1 cellular context compared by ENCODE assay signal in the genomic region with DNA sequence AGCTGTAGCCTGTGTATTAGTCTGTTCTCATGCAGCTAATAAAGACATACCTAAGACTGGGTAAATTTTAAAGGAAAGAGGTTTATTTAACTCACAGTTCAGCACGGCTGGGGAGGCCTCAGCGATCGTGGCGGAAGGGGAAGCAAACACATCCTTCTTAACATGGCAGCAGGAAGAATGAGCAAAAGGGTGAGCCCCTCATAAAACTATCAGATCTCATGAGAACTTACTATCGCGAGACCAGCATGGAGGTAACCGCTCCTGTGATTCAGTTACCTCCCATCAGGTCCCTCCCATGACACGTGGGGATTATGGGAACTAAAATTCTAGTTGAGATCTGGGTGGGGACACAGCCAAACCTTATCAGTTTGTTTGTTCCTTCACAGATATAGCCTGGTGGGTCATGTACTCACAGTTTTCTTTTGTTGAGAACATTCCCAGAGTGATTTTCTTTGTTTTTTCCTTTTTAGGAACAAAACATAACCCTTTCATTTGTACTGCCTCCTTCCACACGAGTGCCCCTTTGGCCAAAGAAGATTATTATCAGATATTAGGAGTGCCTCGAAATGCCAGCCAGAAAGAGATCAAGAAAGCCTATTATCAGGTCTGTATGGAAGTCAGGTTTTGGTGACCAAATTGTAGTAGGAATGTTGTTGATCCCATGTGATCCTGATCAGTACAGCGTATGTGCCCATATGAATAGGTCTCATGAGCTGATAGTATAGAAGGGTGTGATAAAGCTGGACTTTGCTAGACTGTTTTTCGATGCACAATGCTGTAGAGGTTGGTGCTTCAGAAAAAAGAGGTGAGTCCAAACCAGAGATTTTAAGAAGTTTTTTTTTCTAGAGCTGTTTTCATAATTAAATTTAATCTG.
A peak's percentile ranks its signal among the peaks of the same experiment; 100 is the strongest.
TF ChIP-seq lines count a peak whose summit lies in the region.

No MANE protein-coding gene starts in this region.

TF ChIP-seq in K562, 482 proteins besides CTCF, POLR2A, EP300 and RAD21 (continues in another document):
- TF ChIP-seq, protein P1, sequence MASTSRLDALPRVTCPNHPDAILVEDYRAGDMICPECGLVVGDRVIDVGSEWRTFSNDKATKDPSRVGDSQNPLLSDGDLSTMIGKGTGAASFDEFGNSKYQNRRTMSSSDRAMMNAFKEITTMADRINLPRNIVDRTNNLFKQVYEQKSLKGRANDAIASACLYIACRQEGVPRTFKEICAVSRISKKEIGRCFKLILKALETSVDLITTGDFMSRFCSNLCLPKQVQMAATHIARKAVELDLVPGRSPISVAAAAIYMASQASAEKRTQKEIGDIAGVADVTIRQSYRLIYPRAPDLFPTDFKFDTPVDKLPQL (IDR thresholded peaks at IDR 0.05; ENCODE audit: extremely low read depth, insufficient read length): no peak
- TF ChIP-seq, protein P2, sequence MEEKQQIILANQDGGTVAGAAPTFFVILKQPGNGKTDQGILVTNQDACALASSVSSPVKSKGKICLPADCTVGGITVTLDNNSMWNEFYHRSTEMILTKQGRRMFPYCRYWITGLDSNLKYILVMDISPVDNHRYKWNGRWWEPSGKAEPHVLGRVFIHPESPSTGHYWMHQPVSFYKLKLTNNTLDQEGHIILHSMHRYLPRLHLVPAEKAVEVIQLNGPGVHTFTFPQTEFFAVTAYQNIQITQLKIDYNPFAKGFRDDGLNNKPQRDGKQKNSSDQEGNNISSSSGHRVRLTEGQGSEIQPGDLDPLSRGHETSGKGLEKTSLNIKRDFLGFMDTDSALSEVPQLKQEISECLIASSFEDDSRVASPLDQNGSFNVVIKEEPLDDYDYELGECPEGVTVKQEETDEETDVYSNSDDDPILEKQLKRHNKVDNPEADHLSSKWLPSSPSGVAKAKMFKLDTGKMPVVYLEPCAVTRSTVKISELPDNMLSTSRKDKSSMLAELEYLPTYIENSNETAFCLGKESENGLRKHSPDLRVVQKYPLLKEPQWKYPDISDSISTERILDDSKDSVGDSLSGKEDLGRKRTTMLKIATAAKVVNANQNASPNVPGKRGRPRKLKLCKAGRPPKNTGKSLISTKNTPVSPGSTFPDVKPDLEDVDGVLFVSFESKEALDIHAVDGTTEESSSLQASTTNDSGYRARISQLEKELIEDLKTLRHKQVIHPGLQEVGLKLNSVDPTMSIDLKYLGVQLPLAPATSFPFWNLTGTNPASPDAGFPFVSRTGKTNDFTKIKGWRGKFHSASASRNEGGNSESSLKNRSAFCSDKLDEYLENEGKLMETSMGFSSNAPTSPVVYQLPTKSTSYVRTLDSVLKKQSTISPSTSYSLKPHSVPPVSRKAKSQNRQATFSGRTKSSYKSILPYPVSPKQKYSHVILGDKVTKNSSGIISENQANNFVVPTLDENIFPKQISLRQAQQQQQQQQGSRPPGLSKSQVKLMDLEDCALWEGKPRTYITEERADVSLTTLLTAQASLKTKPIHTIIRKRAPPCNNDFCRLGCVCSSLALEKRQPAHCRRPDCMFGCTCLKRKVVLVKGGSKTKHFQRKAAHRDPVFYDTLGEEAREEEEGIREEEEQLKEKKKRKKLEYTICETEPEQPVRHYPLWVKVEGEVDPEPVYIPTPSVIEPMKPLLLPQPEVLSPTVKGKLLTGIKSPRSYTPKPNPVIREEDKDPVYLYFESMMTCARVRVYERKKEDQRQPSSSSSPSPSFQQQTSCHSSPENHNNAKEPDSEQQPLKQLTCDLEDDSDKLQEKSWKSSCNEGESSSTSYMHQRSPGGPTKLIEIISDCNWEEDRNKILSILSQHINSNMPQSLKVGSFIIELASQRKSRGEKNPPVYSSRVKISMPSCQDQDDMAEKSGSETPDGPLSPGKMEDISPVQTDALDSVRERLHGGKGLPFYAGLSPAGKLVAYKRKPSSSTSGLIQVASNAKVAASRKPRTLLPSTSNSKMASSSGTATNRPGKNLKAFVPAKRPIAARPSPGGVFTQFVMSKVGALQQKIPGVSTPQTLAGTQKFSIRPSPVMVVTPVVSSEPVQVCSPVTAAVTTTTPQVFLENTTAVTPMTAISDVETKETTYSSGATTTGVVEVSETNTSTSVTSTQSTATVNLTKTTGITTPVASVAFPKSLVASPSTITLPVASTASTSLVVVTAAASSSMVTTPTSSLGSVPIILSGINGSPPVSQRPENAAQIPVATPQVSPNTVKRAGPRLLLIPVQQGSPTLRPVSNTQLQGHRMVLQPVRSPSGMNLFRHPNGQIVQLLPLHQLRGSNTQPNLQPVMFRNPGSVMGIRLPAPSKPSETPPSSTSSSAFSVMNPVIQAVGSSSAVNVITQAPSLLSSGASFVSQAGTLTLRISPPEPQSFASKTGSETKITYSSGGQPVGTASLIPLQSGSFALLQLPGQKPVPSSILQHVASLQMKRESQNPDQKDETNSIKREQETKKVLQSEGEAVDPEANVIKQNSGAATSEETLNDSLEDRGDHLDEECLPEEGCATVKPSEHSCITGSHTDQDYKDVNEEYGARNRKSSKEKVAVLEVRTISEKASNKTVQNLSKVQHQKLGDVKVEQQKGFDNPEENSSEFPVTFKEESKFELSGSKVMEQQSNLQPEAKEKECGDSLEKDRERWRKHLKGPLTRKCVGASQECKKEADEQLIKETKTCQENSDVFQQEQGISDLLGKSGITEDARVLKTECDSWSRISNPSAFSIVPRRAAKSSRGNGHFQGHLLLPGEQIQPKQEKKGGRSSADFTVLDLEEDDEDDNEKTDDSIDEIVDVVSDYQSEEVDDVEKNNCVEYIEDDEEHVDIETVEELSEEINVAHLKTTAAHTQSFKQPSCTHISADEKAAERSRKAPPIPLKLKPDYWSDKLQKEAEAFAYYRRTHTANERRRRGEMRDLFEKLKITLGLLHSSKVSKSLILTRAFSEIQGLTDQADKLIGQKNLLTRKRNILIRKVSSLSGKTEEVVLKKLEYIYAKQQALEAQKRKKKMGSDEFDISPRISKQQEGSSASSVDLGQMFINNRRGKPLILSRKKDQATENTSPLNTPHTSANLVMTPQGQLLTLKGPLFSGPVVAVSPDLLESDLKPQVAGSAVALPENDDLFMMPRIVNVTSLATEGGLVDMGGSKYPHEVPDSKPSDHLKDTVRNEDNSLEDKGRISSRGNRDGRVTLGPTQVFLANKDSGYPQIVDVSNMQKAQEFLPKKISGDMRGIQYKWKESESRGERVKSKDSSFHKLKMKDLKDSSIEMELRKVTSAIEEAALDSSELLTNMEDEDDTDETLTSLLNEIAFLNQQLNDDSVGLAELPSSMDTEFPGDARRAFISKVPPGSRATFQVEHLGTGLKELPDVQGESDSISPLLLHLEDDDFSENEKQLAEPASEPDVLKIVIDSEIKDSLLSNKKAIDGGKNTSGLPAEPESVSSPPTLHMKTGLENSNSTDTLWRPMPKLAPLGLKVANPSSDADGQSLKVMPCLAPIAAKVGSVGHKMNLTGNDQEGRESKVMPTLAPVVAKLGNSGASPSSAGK (IDR thresholded peaks at IDR 0.05): peak; percentile 60; the same call in 1 of the 2 replicates
- TF ChIP-seq, protein P3, sequence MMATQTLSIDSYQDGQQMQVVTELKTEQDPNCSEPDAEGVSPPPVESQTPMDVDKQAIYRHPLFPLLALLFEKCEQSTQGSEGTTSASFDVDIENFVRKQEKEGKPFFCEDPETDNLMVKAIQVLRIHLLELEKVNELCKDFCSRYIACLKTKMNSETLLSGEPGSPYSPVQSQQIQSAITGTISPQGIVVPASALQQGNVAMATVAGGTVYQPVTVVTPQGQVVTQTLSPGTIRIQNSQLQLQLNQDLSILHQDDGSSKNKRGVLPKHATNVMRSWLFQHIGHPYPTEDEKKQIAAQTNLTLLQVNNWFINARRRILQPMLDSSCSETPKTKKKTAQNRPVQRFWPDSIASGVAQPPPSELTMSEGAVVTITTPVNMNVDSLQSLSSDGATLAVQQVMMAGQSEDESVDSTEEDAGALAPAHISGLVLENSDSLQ (IDR thresholded peaks at IDR 0.05): peak; percentile 78
- TF ChIP-seq ZNF184 (CRISPR knock-in tag; IDR thresholded peaks at IDR 0.05) (no peak), ZNF644 (tag; IDR thresholded peaks at IDR 0.05; ENCODE audit: low read depth) (no peak), ZNF311 (CRISPR knock-in tag; IDR thresholded peaks at IDR 0.05) (0 out of 2 replicates have a peak, but pooled peaks have one; percentile 11), TBP (optimal IDR thresholded peaks at IDR 0.05; ENCODE audit: low read depth, low read length) (peak; percentile 64), LEF1 (IDR thresholded peaks at IDR 0.05) (peak; percentile 66; the same call in 1 of the 2 replicates), ZKSCAN1 (IDR thresholded peaks at IDR 0.05; ENCODE audit: low read depth, low read length) (no peak), ZNF75A (CRISPR knock-in tag; IDR thresholded peaks at IDR 0.05) (no peak), MYC (IDR thresholded peaks at IDR 0.05; ENCODE audit: low read depth, low read length) (peak; percentile 91), MYC (CRISPR knock-in tag; IDR thresholded peaks at IDR 0.05; ENCODE audit: borderline replicate concordance, low read depth) (0 out of 2 replicates have a peak, but pooled peaks have one; percentile 16), MIER1 (IDR thresholded peaks at IDR 0.05; ENCODE audit: low read depth) (no peak), ZNF143 (CRISPR knock-in tag; IDR thresholded peaks at IDR 0.05) (no peak), SP2 (IDR thresholded peaks at IDR 0.05; ENCODE audit: extremely low read depth, low read depth, low read length, poor library complexity, severe bottlenecking) (no peak), BCL6 (CRISPR knock-in tag; IDR thresholded peaks at IDR 0.05) (no peak), ZNF165 (CRISPR knock-in tag; IDR thresholded peaks at IDR 0.05; ENCODE audit: borderline replicate concordance) (no peak), PTRF (tag; IDR thresholded peaks at IDR 0.05) (no peak), ELF2 (CRISPR knock-in tag; IDR thresholded peaks at IDR 0.05) (no peak), RB1 (IDR thresholded peaks at IDR 0.05; ENCODE audit: low read depth) (0 out of 2 replicates have a peak, but pooled peaks have one; percentile 18), HEY1 (CRISPR knock-in tag; IDR thresholded peaks at IDR 0.05; ENCODE audit: borderline replicate concordance) (no peak), ZBTB8A (IDR thresholded peaks at IDR 0.05; ENCODE audit: partially characterized antibody) (no peak), CXXC5 (CRISPR knock-in tag; IDR thresholded peaks at IDR 0.05) (no peak), ZNF780A (CRISPR knock-in tag; IDR thresholded peaks at IDR 0.05) (no peak)
- TF ChIP-seq, protein P4, sequence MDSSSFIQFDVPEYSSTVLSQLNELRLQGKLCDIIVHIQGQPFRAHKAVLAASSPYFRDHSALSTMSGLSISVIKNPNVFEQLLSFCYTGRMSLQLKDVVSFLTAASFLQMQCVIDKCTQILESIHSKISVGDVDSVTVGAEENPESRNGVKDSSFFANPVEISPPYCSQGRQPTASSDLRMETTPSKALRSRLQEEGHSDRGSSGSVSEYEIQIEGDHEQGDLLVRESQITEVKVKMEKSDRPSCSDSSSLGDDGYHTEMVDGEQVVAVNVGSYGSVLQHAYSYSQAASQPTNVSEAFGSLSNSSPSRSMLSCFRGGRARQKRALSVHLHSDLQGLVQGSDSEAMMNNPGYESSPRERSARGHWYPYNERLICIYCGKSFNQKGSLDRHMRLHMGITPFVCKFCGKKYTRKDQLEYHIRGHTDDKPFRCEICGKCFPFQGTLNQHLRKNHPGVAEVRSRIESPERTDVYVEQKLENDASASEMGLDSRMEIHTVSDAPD (CRISPR knock-in tag; IDR thresholded peaks at IDR 0.05): no peak
- TF ChIP-seq, protein P5, sequence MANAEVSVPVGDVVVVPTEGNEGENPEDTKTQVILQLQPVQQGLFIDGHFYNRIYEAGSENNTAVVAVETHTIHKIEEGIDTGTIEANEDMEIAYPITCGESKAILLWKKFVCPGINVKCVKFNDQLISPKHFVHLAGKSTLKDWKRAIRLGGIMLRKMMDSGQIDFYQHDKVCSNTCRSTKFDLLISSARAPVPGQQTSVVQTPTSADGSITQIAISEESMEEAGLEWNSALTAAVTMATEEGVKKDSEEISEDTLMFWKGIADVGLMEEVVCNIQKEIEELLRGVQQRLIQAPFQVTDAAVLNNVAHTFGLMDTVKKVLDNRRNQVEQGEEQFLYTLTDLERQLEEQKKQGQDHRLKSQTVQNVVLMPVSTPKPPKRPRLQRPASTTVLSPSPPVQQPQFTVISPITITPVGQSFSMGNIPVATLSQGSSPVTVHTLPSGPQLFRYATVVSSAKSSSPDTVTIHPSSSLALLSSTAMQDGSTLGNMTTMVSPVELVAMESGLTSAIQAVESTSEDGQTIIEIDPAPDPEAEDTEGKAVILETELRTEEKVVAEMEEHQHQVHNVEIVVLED (CRISPR knock-in tag; IDR thresholded peaks at IDR 0.05): no peak
- TF ChIP-seq, protein P6, sequence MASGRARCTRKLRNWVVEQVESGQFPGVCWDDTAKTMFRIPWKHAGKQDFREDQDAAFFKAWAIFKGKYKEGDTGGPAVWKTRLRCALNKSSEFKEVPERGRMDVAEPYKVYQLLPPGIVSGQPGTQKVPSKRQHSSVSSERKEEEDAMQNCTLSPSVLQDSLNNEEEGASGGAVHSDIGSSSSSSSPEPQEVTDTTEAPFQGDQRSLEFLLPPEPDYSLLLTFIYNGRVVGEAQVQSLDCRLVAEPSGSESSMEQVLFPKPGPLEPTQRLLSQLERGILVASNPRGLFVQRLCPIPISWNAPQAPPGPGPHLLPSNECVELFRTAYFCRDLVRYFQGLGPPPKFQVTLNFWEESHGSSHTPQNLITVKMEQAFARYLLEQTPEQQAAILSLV (tag; IDR thresholded peaks at IDR 0.05): no peak
- TF ChIP-seq, protein P7, sequence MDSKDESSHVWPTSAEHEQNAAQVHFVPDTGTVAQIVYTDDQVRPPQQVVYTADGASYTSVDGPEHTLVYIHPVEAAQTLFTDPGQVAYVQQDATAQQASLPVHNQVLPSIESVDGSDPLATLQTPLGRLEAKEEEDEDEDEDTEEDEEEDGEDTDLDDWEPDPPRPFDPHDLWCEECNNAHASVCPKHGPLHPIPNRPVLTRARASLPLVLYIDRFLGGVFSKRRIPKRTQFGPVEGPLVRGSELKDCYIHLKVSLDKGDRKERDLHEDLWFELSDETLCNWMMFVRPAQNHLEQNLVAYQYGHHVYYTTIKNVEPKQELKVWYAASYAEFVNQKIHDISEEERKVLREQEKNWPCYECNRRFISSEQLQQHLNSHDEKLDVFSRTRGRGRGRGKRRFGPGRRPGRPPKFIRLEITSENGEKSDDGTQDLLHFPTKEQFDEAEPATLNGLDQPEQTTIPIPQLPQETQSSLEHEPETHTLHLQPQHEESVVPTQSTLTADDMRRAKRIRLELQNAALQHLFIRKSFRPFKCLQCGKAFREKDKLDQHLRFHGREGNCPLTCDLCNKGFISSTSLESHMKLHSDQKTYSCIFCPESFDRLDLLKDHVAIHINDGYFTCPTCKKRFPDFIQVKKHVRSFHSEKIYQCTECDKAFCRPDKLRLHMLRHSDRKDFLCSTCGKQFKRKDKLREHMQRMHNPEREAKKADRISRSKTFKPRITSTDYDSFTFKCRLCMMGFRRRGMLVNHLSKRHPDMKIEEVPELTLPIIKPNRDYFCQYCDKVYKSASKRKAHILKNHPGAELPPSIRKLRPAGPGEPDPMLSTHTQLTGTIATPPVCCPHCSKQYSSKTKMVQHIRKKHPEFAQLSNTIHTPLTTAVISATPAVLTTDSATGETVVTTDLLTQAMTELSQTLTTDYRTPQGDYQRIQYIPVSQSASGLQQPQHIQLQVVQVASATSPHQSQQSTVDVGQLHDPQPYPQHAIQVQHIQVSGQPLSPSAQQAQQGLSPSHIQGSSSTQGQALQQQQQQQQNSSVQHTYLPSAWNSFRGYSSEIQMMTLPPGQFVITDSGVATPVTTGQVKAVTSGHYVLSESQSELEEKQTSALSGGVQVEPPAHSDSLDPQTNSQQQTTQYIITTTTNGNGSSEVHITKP (IDR thresholded peaks at IDR 0.05; ENCODE audit: partially characterized antibody): peak; percentile 61
